ENCODE assay signal across 8 cellular contexts in genomic region chr16:29995330-29995910, GRCh38. TPM values are rescaled to one million over a fixed set of nuclear protein-coding genes. Genes with fewer than 3 reads are reported as not detected.
DNase-seq lines count a peak whose midpoint lies in the region; ATAC-seq and TF ChIP-seq lines count a peak whose summit lies in the region.

HIRIP3 (minus strand) TSS chr16:29995617; CDS start chr16:29995605, 12 bp downstream.

- H3K27me3 ChIP-seq in aorta (ENCODE audit: control insufficient read depth in 1 of 2, insufficient read depth in 2 of 2, low read length in 1 of 2): no peaks in the 10 kb centered on the region

- TF ChIP-seq POLR2A in GM18505 (IDR thresholded peaks at IDR 0.05; ENCODE audit: borderline replicate concordance, extremely low read depth, insufficient read depth, insufficient read length): peak; percentile 17

- DNase-seq in NCI-H187 treated with DMSO at 0.1 percent for 48 hours (lab: John Stamatoyannopoulos, UW) (peak; percentile 56), T-helper 22 cell (ENCODE audit: low read depth) (peak; percentile 79), anterior cingulate cortex (lab: John Stamatoyannopoulos, UW) (peak in 56 of 58 donors; percentile 44 to 90 (median 80)), hepatic stellate cell (ENCODE audit: low spot score) (peak; percentile 95), retina (peak; percentile 95), aorta (peak; percentile 92 to 95)

- H3K4me1 ChIP-seq in aorta (ENCODE audit: control insufficient read depth in 1 of 2, insufficient read depth in 2 of 2, low read length in 2 of 2): no peaks in the 10 kb centered on the region

- intact Hi-C loops in aorta (cut with DNase I): loop anchor here in 1 of 2 donors (2.0 to 10.0 kb wide), 3 partner anchors 33 to 181 kb away; partner anchors contain the start of genes KCTD13, PAGR1, PRRT2 and TMEM219

- 0 to 1% methylated on average over 53 of the region's 53 CpGs for WGBS in aorta, 2 donors

- peak within 1 kb of the TSS in 1 of 2 donors; percentile 79 for H3K27ac ChIP-seq in aorta (ENCODE audit: low read depth in 1 of 2, low read length in 2 of 2)

- peak within 1 kb of the TSS; percentile 62 to 66 for H3K4me3 ChIP-seq in aorta (ENCODE audit: low read length in 2 of 2)

- no peaks in the 10 kb centered on the region for H3K9me3 ChIP-seq in aorta (ENCODE audit: control insufficient read depth, low read length)

- ATAC-seq in GM18505 (IDR thresholded peaks at IDR 0.05; ENCODE audit: unreplicated experiment) (peak; percentile 50), HG02885 (IDR thresholded peaks at IDR 0.05; ENCODE audit: poor library complexity, unreplicated experiment) (peak; percentile 55), aorta (ENCODE audit: low FRiP score) (peak; percentile 90)

- H3K36me3 ChIP-seq in aorta (ENCODE audit: control insufficient read depth in 1 of 2, insufficient read depth in 2 of 2, low read length in 1 of 2): no peaks in the 10 kb centered on the region

RNA-seq across cellular contexts. Expression of gene HIRIP3, which starts in this region (rescaled TPM):
- 1 to 10 TPM; 7.9 to 8.8 TPM for total RNA-seq in aorta
- 10 to 100 TPM; 13.3 to 23.6 TPM for polyA plus RNA-seq in aorta
